ENCODE assay signal across 8 cellular contexts in the genomic region with DNA sequence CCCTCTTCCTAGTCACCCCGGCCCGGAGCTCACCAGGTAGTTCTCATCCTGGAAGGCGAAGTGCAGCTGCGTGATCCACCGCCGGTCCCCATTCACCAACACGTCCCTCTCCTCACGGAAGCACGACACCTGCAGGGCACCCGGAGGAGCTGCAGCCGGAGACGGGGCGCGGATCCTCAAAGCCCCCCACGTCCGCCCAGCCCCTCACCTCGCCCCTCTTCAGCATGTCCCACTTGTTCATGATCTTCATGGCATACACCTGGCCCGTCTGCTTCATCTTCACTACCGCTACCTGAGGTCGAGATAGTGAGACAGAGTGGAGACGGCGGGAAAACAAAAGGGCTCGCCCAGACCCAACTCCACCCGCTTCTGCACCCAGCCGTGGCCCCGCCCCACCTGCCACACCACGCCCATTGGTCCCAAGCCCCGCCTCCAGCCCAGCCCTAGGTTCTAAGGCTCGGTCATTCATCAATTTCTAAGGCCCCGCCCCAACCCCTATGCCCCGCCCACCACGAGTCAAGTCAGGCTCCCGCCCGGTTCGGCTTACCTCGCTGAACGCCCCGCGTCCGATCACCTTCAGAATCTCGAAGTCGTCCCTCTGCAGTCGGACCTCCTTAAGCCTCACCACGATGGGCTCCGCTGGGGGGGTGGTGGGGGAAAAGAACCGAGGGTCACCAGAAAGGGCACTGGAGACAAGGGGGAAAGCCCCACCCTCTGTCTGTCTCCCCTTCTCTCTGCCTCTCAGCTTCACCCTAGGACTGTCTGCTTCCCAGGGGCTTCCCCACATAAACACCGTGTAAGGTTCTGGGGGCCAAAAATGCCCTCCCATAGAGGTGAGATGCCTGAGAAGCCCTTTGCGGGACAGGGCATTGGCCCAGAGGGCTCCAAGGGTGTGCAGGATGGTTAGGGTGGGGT. TPM values are rescaled to one million over a fixed set of nuclear protein-coding genes. Genes with fewer than 3 reads are reported as not detected.
DNase-seq lines count a peak whose midpoint lies in the region; ATAC-seq and TF ChIP-seq lines count a peak whose summit lies in the region.

No MANE protein-coding gene starts in this region.

- H3K27ac ChIP-seq in colonic mucosa (no peak overlapping the region), lung (ENCODE audit: low read depth in 1 of 2, low read length in 1 of 2) (peak overlapping the region; percentile 42 to 96)

- DNase-seq in GM10248 (ENCODE audit: extremely low spot score) (peak; percentile 96), NCI-H2029 treated with DMSO at 0.1 percent for 48 hours (lab: John Stamatoyannopoulos, UW) (peak; percentile 91), colonic mucosa (peak; percentile 98), lung (ENCODE audit: low spot score) (peak; percentile 93), NCI-H2171 treated with DMSO at 0.1 percent for 48 hours (lab: John Stamatoyannopoulos, UW) (no peak)
- DNase-seq in activated CD4-positive, alpha-beta T cell treated with anti-CD3 and anti-CD28 coated beads for 24 hours (ENCODE audit: low read depth in 2 of 2): peak; percentile 86 to 97
- DNase-seq in stimulated activated CD8-positive, alpha-beta memory T cell treated with anti-CD3 and anti-CD28 coated beads, Interleukin-15, amount 100 ng/mL, for 48 hours (ENCODE audit: low read depth in 2 of 2): peak; percentile 84 to 90

- H3K27me3 ChIP-seq in colonic mucosa (no peaks in the 10 kb centered on the region), lung (ENCODE audit: control insufficient read depth, insufficient read depth) (no peaks in the 10 kb centered on the region)

- CTCF ChIA-PET in GM10248 (lab: Yijun Ruan, JAX): interaction anchor here (0.6 to 5.4 kb wide), 14 partner anchors 9 to 123 kb away, joined by 3 to 63 read pairs (median 4); a partner anchor contains a TSS

- intact Hi-C loops in colonic mucosa (cut with DNase I): no loop called here

- WGBS in lung, 2 donors: 9 to 11% methylated on average over 47 to 48 of the region's 48 CpGs

- POLR2A ChIA-PET in GM10248 (lab: Yijun Ruan, JAX): interaction anchor here (0.8 kb wide), 1 partner anchor 9 kb away, joined by 3 read pairs; no protein-coding TSS in a partner anchor

- H3K36me3 ChIP-seq in colonic mucosa: no peaks in the 10 kb centered on the region
- H3K36me3 ChIP-seq in lung (ENCODE audit: control insufficient read depth in 2 of 2, insufficient read depth in 2 of 2, low read length in 2 of 2): peaks cover 3 to 13% of the 10 kb centered on the region in 2 donors

- H3K9me3 ChIP-seq in colonic mucosa (no peaks in the 10 kb centered on the region), lung (ENCODE audit: control insufficient read depth in 2 of 2, insufficient read depth in 1 of 2, low read length in 1 of 2) (no peaks in the 10 kb centered on the region)

- peak overlapping the region; percentile 27 for H3K4me3 ChIP-seq in colonic mucosa
- no peak overlapping the region for H3K4me3 ChIP-seq in lung

- TF ChIP-seq CTCF in GM10248 (IDR thresholded peaks at IDR 0.05; ENCODE audit: control extremely low read depth, extremely low read depth, low read depth, missing control alignments): peak; percentile 76
- peak; percentile 77 for TF ChIP-seq CTCF in colonic mucosa (IDR thresholded peaks at IDR 0.05)
- TF ChIP-seq CTCF in lung (IDR thresholded peaks at IDR 0.05; ENCODE audit: control extremely low read depth, extremely low read depth): peak; percentile 21

- peak overlapping the region; percentile 37 to 58 for H3K9ac ChIP-seq in colonic mucosa (ENCODE audit: low read depth in 2 of 2, low read length in 2 of 2)

- H3K4me1 ChIP-seq in colonic mucosa: no peaks in the 10 kb centered on the region
- H3K4me1 ChIP-seq in lung (ENCODE audit: control insufficient read depth in 2 of 2, insufficient read depth in 2 of 2, low read length in 2 of 2): peaks cover 6 to 7% of the 10 kb centered on the region in 2 donors

- ATAC-seq in HG02759 (IDR thresholded peaks at IDR 0.05; ENCODE audit: unreplicated experiment): peak; percentile 83
- ATAC-seq in lung (ENCODE audit: insufficient read depth, low FRiP score): peak; percentile 86

RNA-seq across cellular contexts. Expression of a gene that starts 2.8 kb away (rescaled TPM):
- total RNA-seq in colonic mucosa (10 to 100 TPM; 30.6 to 36.0 TPM), lung (10 to 100 TPM; 32.4 to 70.4 TPM)
- polyA plus RNA-seq in lung: 10 to 100 TPM; 35.0 to 45.7 TPM

RNA-seq across cellular contexts. Expression of a gene that starts 10.4 kb away (rescaled TPM):
- 10 to 100 TPM; 11.0 to 15.8 TPM for total RNA-seq in colonic mucosa
- total RNA-seq in lung: 10 to 100 TPM; 13.5 to 17.4 TPM
- 10 to 100 TPM; 11.7 to 12.7 TPM for polyA plus RNA-seq in lung

RNA-seq across cellular contexts. Expression of a gene that starts 13.2 kb away (rescaled TPM):
- total RNA-seq in colonic mucosa (10 to 100 TPM; 29.1 to 43.6 TPM), lung (10 to 100 TPM; 25.4 to 58.2 TPM)
- 10 to 100 TPM; 21.2 to 28.3 TPM for polyA plus RNA-seq in lung

RNA-seq across cellular contexts. Expression of a gene that starts 35.6 kb away (rescaled TPM):
- total RNA-seq in colonic mucosa (under 1 TPM in 1 of 2 donors, not detected in 1; 0.12 TPM), lung (under 1 TPM in 1 of 2 donors, not detected in 1; 0.34 TPM)
- under 1 TPM in 1 of 2 donors, not detected in 1; 0.06 TPM for polyA plus RNA-seq in lung

RNA-seq across cellular contexts. Expression of a gene that starts 46.2 kb away (rescaled TPM):
- total RNA-seq in colonic mucosa: not detected
- total RNA-seq in lung: not detected
- polyA plus RNA-seq in lung: not detected

Comparison
In these comparisons a context has a peak if more than half of its experiments do, and no peak if none do; other contexts are left out.
1. CTCF ChIP-seq: peak in every context shown above with its lines; median percentile 77 in colonic mucosa; 76 in GM10248; 21 in lung.